ENCODE assay signal across 15 cellular contexts in the genomic region with DNA sequence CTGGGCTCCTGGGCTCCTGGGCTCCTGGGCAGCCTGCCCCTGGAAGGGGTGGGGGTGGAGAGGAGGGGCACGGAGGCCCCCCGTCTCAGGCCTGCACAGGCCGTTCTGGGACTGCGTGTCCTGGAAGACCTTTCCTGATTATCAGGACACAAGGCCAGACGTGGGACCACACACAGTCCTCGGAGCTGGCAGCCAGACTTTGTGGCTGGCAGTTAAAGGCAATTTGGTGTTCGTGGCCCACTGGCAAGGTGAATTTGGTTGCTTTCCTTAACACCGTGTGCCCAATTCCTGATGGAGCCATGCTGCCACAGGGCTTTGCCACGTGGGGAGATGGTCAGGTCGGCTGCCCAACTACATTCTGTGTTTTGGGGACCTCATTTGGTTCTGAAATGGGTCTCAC.
DNase-seq lines count a peak whose midpoint lies in the region; ATAC-seq, FAIRE-seq and TF ChIP-seq lines count a peak whose summit lies in the region.
"Had no signal": no experiment of that assay in that cellular context is flagged by ENCODE, and none has a peak within 500 bp of the region (broad histone marks: within the 10 kb centered on the region; RNA-seq: fewer than 3 reads in every experiment).

No MANE protein-coding gene starts in this region.

- no peak for FAIRE-seq in H1 (lab: Jason Lieb, UNC)
- FAIRE-seq: A204.1, GM18507 had no signal

- H3K36me3 ChIP-seq in H1 (ENCODE audit: control insufficient read depth in 2 of 4, insufficient read depth in 4 of 4, low read length in 3 of 4) = no peaks in the 10 kb centered on the region
- no peaks in the 10 kb centered on the region for H3K36me3 ChIP-seq in left ventricle myocardium inferior
- H3K36me3 ChIP-seq in thoracic aorta = peaks cover 4% of the 10 kb centered on the region

- no peak overlapping the region for H2AK5ac ChIP-seq in H1 (ENCODE audit: low read depth, low read length)

- H2BK12ac ChIP-seq in H1 (ENCODE audit: low read depth, low read length) = no peak overlapping the region

- no peaks in the 10 kb centered on the region for H3K9me3 Mint-ChIP-seq in osteocyte (ENCODE audit: unreplicated experiment)
- H3K9me3 Mint-ChIP-seq: CD4-positive, alpha-beta T cell had no signal

- TF ChIP-seq RAD21 in H1 (IDR thresholded peaks at IDR 0.05 in 1 of 2, conservative IDR thresholded peaks at IDR 0.05 in 1 of 2; ENCODE audit: low read depth in 2 of 2, low read length in 2 of 2) = no peak

- H3K14ac ChIP-seq in H1 (ENCODE audit: insufficient read length) = no peak overlapping the region

- no peaks in the 10 kb centered on the region for H3K79me2 ChIP-seq in H1 (ENCODE audit: control insufficient read depth in 1 of 2, insufficient read depth in 2 of 2, low read length in 2 of 2)

- no peak for TF ChIP-seq POLR2A in H1 (IDR thresholded peaks at IDR 0.05; ENCODE audit: control extremely low read depth in 1 of 2, low read depth in 2 of 2, low read length in 2 of 2)

- H2BK120ac ChIP-seq in H1 (replicated peaks; ENCODE audit: low read depth, low read length) = no peak overlapping the region

- H4K20me1 ChIP-seq in H1 (replicated peaks in 1 of 2; ENCODE audit: control insufficient read depth in 1 of 2, insufficient read depth in 2 of 2, low read length in 2 of 2) = peaks cover 0 to 5% of the 10 kb centered on the region in 2 experiments

- no peak overlapping the region for H2BK5ac ChIP-seq in H1 (ENCODE audit: low read depth, low read length)

- H3K27ac Mint-ChIP-seq in osteocyte (ENCODE audit: unreplicated experiment) = no peak overlapping the region
- H3K27ac Mint-ChIP-seq: B cell; CD4-positive, alpha-beta T cell had no signal

- H4K5ac ChIP-seq in H1 (ENCODE audit: insufficient read length, low read depth, low read length) = no peak overlapping the region

- intact Hi-C loops in left ventricle myocardium inferior (cut with micrococcal nuclease) = no loop called here

- H3K9me3 ChIP-seq in H1 (ENCODE audit: insufficient read depth in 2 of 2, low read depth in 1 of 2, low read length in 1 of 2) (no peaks in the 10 kb centered on the region), left ventricle myocardium inferior (replicated peaks) (no peaks in the 10 kb centered on the region), thoracic aorta (no peaks in the 10 kb centered on the region)

- no peak for TF ChIP-seq EP300 in H1 (IDR thresholded peaks at IDR 0.05; ENCODE audit: borderline replicate concordance in 1 of 2, low read depth in 2 of 2, low read length in 2 of 2)

- no peak overlapping the region for H3K4ac ChIP-seq in H1 (replicated peaks; ENCODE audit: insufficient read length, low read depth, low read length)

- H3K4me2 ChIP-seq in H1 (ENCODE audit: insufficient read depth in 1 of 2, low read depth in 2 of 2, low read length in 2 of 2) = no peak overlapping the region

- H3K36me3 Mint-ChIP-seq in osteocyte (ENCODE audit: unreplicated experiment) = no peaks in the 10 kb centered on the region

- H3K18ac ChIP-seq in H1 (ENCODE audit: extremely low read depth, low read length) = peak overlapping the region; percentile 2; the same call in 1 of the 2 replicates

- H4K91ac ChIP-seq in H1 (replicated peaks; ENCODE audit: insufficient read length, low read length) = no peak overlapping the region

- H2BK15ac ChIP-seq in H1 (ENCODE audit: low read length) = no peak overlapping the region

- no peak overlapping the region for H3K56ac ChIP-seq in H1 (replicated peaks; ENCODE audit: insufficient read length, low read depth, low read length)

- H3K4me1 ChIP-seq in H1 (replicated peaks in 1 of 4; ENCODE audit: control insufficient read depth in 3 of 4, insufficient read depth in 4 of 4, low read length in 3 of 4) (no peaks in the 10 kb centered on the region), left ventricle myocardium inferior (peaks cover 16% of the 10 kb centered on the region), thoracic aorta (ENCODE audit: control insufficient read depth in 1 of 2, low read depth in 2 of 2) (peaks cover 0 to 19% of the 10 kb centered on the region in 2 donors)

- in situ Hi-C loops in GM13976 (cut with MboI; ENCODE audit: low sequenced_read_pairs, unreplicated experiment) = no loop called here

- no peak overlapping the region for H2BK20ac ChIP-seq in H1 (ENCODE audit: low read length)

- TF ChIP-seq CTCF in H1 (IDR thresholded peaks at IDR 0.05; ENCODE audit: control extremely low read depth in 1 of 3, insufficient read depth in 1 of 3, low read depth in 1 of 3, low read length in 3 of 3) = no peak
- TF ChIP-seq CTCF in left ventricle myocardium inferior (IDR thresholded peaks at IDR 0.05; ENCODE audit: borderline replicate concordance) = no peak
- no peak for TF ChIP-seq CTCF in osteocyte (IDR thresholded peaks at IDR 0.05)
- no peak for TF ChIP-seq CTCF in thoracic aorta (IDR thresholded peaks at IDR 0.05)
- no peak for TF ChIP-seq CTCF in GM13976 (IDR thresholded peaks at IDR 0.05; ENCODE audit: borderline replicate concordance, control extremely low read depth, extremely low read depth, insufficient read depth, missing control alignments)

- ATAC-seq in thoracic aorta (ENCODE audit: insufficient number of reproducible peaks, low FRiP score, low read depth) (peak; percentile 35), HG02852 (IDR thresholded peaks at IDR 0.05; ENCODE audit: unreplicated experiment) (no peak), HG02610 (IDR thresholded peaks at IDR 0.05; ENCODE audit: unreplicated experiment) (no peak)

- H3K23ac ChIP-seq in H1 (ENCODE audit: insufficient read length) = no peak overlapping the region

- H3K23me2 ChIP-seq in H1 (ENCODE audit: low read depth, low read length) = 0 out of 2 replicates have a peak, but pooled peaks cover 2% of the 10 kb centered on the region

- no peak for DNase-seq in H1 (ENCODE audit: low read depth in 1 of 2, low spot score in 2 of 2)
- DNase-seq in left ventricle myocardium inferior = peak; percentile 42
- DNase-seq in osteocyte (ENCODE audit: extremely low spot score, unreplicated experiment) = peak; percentile 69
- no peak for DNase-seq in thoracic aorta (ENCODE audit: low spot score)
- DNase-seq in GM13976 (ENCODE audit: low spot score) = no peak
- DNase-seq: C1 segment of cervical spinal cord; Calu3; CD4-positive, alpha-beta T cell; DMS 273 treated with DMSO at 0.1 percent for 48 hours had no signal

- H3K27ac ChIP-seq in H1 (ENCODE audit: low read depth, low read length) = no peak overlapping the region
- peak overlapping the region; percentile 46 for H3K27ac ChIP-seq in left ventricle myocardium inferior (replicated peaks)
- H3K27ac ChIP-seq in thoracic aorta = peak overlapping the region; percentile 50 to 61
- H3K27ac ChIP-seq: HL-60 had no signal

- no peak overlapping the region for H4K8ac ChIP-seq in H1 (ENCODE audit: extremely low read depth, insufficient read depth, low read length)

- no peak overlapping the region for H3K4me3 ChIP-seq in H1 (ENCODE audit: extremely low read depth in 1 of 4, insufficient read depth in 2 of 4, low read depth in 3 of 4, low read length in 4 of 4)
- H3K4me3 ChIP-seq in left ventricle myocardium inferior = no peak overlapping the region
- no peak overlapping the region for H3K4me3 ChIP-seq in thoracic aorta

- no peak overlapping the region for H3K9ac ChIP-seq in H1 (replicated peaks in 1 of 4; ENCODE audit: extremely low read depth in 1 of 4, low read depth in 3 of 4, low read length in 3 of 4)

- H3K27me3 ChIP-seq in H1 (replicated peaks in 1 of 4; ENCODE audit: control insufficient read depth in 3 of 4, extremely low read depth in 1 of 4, insufficient read depth in 3 of 4, low read length in 3 of 4) (no peaks in the 10 kb centered on the region), left ventricle myocardium inferior (ENCODE audit: low read depth) (no peaks in the 10 kb centered on the region), thoracic aorta (replicated peaks; ENCODE audit: insufficient read depth) (no peaks in the 10 kb centered on the region)

- 85% methylated on average over 10 of the region's 10 CpGs; no CpG with 5 or more reads in 1 of the 2 experiments for WGBS in H1 (ENCODE audit: extremely low coverage in 1 of 2, insufficient coverage in 1 of 2, insufficient read length in 1 of 2, insufficient replicate concordance in 2 of 2, low coverage in 1 of 2, low lambda C conversion rate in 2 of 2, missing lambda C conversion rate in 1 of 2), 2 experiments

- POLR2A ChIA-PET in H1 (lab: Charles Lee; ENCODE audit: partially characterized antibody) = interaction anchor here (0.6 to 0.7 kb wide), 2 partner anchors 28 to 120 kb away, joined by 3 read pairs; no protein-coding TSS in a partner anchor

- no peaks in the 10 kb centered on the region for H3K79me1 ChIP-seq in H1 (ENCODE audit: low read depth, low read length)

- H2AFZ ChIP-seq in H1 (ENCODE audit: low read length) = no peak overlapping the region

- H3K4me3 Mint-ChIP-seq in osteocyte (ENCODE audit: unreplicated experiment) = no peak overlapping the region
- H3K4me3 Mint-ChIP-seq: B cell; CD4-positive, alpha-beta T cell had no signal

- CTCF ChIA-PET in H1 (lab: Charles Lee; ENCODE audit: partially characterized antibody) = interaction anchor here (1.2 to 1.6 kb wide), 3 partner anchors 24 to 157 kb away, joined by 3 read pairs; no protein-coding TSS in a partner anchor

- no peaks in the 10 kb centered on the region for H3K4me1 Mint-ChIP-seq in osteocyte (ENCODE audit: unreplicated experiment)
- H3K4me1 Mint-ChIP-seq: B cell had no signal

- no peaks in the 10 kb centered on the region for H3K27me3 Mint-ChIP-seq in osteocyte (ENCODE audit: unreplicated experiment)
- H3K27me3 Mint-ChIP-seq: B cell; CD4-positive, alpha-beta T cell had no signal

TF ChIP-seq in H1, 55 proteins besides CTCF, POLR2A, EP300 and RAD21:
- no peak for TF ChIP-seq CBX8 (IDR thresholded peaks at IDR 0.05; ENCODE audit: borderline replicate concordance, low read depth, low read length)
- no peak for TF ChIP-seq BACH1 (IDR thresholded peaks at IDR 0.05; ENCODE audit: low read length)
- no peak for TF ChIP-seq SIN3A (conservative IDR thresholded peaks at IDR 0.05 in 1 of 2, IDR thresholded peaks at IDR 0.05 in 1 of 2; ENCODE audit: low read depth in 1 of 2, low read length in 2 of 2)
- TF ChIP-seq, protein P1, sequence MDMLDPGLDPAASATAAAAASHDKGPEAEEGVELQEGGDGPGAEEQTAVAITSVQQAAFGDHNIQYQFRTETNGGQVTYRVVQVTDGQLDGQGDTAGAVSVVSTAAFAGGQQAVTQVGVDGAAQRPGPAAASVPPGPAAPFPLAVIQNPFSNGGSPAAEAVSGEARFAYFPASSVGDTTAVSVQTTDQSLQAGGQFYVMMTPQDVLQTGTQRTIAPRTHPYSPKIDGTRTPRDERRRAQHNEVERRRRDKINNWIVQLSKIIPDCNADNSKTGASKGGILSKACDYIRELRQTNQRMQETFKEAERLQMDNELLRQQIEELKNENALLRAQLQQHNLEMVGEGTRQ (IDR thresholded peaks at IDR 0.05; ENCODE audit: low read length) = no peak
- no peak for TF ChIP-seq POU5F1 (IDR thresholded peaks at IDR 0.05; ENCODE audit: low read depth, low read length)
- TF ChIP-seq RBBP5 (IDR thresholded peaks at IDR 0.05; ENCODE audit: borderline replicate concordance, low read depth, low read length) = no peak
- TF ChIP-seq SRF (IDR thresholded peaks at IDR 0.05; ENCODE audit: low read depth, low read length) = no peak
- TF ChIP-seq JUND (IDR thresholded peaks at IDR 0.05; ENCODE audit: low read length) = no peak

Comparison
In these comparisons a context has a peak if more than half of its experiments do, and no peak if none do; other contexts are left out.
1. DNase-seq: peak in left ventricle myocardium inferior (single experiment) and osteocyte (single experiment); none in H1 (0 of 2), thoracic aorta (single experiment) and GM13976 (single experiment).